Comparison of ENCODE assay signal across 8 cellular contexts in genomic region chr7:101164071-101164840, GRCh38. TPM values are rescaled to one million over a fixed set of nuclear protein-coding genes. Genes with fewer than 3 reads are reported as not detected.
DNase-seq lines count a peak whose midpoint lies in the region; ATAC-seq, FAIRE-seq and TF ChIP-seq lines count a peak whose summit lies in the region.

No MANE protein-coding gene starts in this region.

- peaks cover 0 to 20% (median 0%) of the 10 kb centered on the region in 4 donors for H3K4me1 ChIP-seq in right lobe of liver

- peak; percentile 70 for DNase-seq in COLO668 (lab: John Stamatoyannopoulos, UW; ENCODE audit: unreplicated experiment)
- DNase-seq in LHCN-M2 (ENCODE audit: low read depth): peak; percentile 74
- DNase-seq in bronchial epithelial cell (ENCODE audit: low read depth): no peak
- peak in 1 of 3 donors; percentile 46 for DNase-seq in right lobe of liver
- no peak for DNase-seq in COLO829 (ENCODE audit: low spot score)
- no peak for DNase-seq in NOMO-1 treated with dmso at 0.1 percent for 144 hours (lab: John Stamatoyannopoulos, UW; ENCODE audit: unreplicated experiment)
- no peak for DNase-seq in DMS114 treated with DMSO at 0.1 percent for 48 hours (lab: John Stamatoyannopoulos, UW; ENCODE audit: unreplicated experiment)

- TF ChIP-seq POLR2A in right lobe of liver (IDR thresholded peaks at IDR 0.05): no peak

- FAIRE-seq in bronchial epithelial cell (lab: Jason Lieb, UNC): no peak

- no peak for TF ChIP-seq CTCF in bronchial epithelial cell (IDR thresholded peaks at IDR 0.05; ENCODE audit: insufficient read depth, low read length, severe bottlenecking)
- TF ChIP-seq CTCF in right lobe of liver (IDR thresholded peaks at IDR 0.05): no peak

- H3K27me3 ChIP-seq in bronchial epithelial cell (ENCODE audit: control insufficient read depth, insufficient read depth, low read length) (peaks cover 14% of the 10 kb centered on the region), right lobe of liver (peaks cover 0 to 19% of the 10 kb centered on the region in 2 donors)

- H3K4me3 ChIP-seq in bronchial epithelial cell (ENCODE audit: low read depth, low read length) (peak overlapping the region; percentile 32), right lobe of liver (no peak overlapping the region)

- no peaks in the 10 kb centered on the region for H3K9me3 ChIP-seq in right lobe of liver

- intact Hi-C loops in right lobe of liver (cut with DNase I): loop anchor here in 1 of 2 donors (10.0 kb wide), 1 partner anchor 121 kb away; no protein-coding TSS in a partner anchor

- H3K27ac ChIP-seq in right lobe of liver: no peak overlapping the region

- ATAC-seq in right lobe of liver: peak; percentile 14 to 48 (median 26)
- ATAC-seq in GM21786 (IDR thresholded peaks at IDR 0.05; ENCODE audit: unreplicated experiment): no peak

- 4% methylated on average over 15 of the region's 75 CpGs for WGBS in right lobe of liver (ENCODE audit: insufficient coverage, low coverage, low lambda C conversion rate, missing lambda C conversion rate)

- peaks cover 8% of the 10 kb centered on the region for H3K36me3 ChIP-seq in bronchial epithelial cell (ENCODE audit: control insufficient read depth, insufficient read depth, low read length)
- no peaks in the 10 kb centered on the region for H3K36me3 ChIP-seq in right lobe of liver

RNA-seq across cellular contexts. Expression of gene VGF, which starts 1.1 kb away (rescaled TPM):
- total RNA-seq in LHCN-M2 (2014; rRNA removed) (0.45 and 0.69 TPM in 2 replicates), bronchial epithelial cell (not detected in 2 replicates), right lobe of liver (not detected)
- 0.17 TPM for polyA plus RNA-seq in LHCN-M2 (2012)

RNA-seq across cellular contexts. Expression of gene AP1S1, which starts 10.0 kb away (rescaled TPM):
- total RNA-seq in LHCN-M2 (2014; rRNA removed) (286 and 412 TPM in 2 replicates), bronchial epithelial cell (176 and 192 TPM in 2 replicates), right lobe of liver (10 to 100 TPM; 24.0 to 56.5 (median 26.4) TPM)
- 339 TPM for polyA plus RNA-seq in LHCN-M2 (2012)

RNA-seq across cellular contexts. Expression of gene NAT16, which starts 15.8 kb away (rescaled TPM):
- not detected in 2 replicates for total RNA-seq in LHCN-M2 (2014; rRNA removed)
- polyA plus RNA-seq in LHCN-M2 (2012): 0.06 TPM
- not detected in 2 replicates for total RNA-seq in bronchial epithelial cell
- not detected for total RNA-seq in right lobe of liver

RNA-seq across cellular contexts. Expression of gene MOGAT3, which starts 36.6 kb away (rescaled TPM):
- not detected in 2 replicates for total RNA-seq in LHCN-M2 (2014; rRNA removed)
- polyA plus RNA-seq in LHCN-M2 (2012): not detected
- total RNA-seq in bronchial epithelial cell: not detected in 2 replicates
- total RNA-seq in right lobe of liver: 10 to 100 TPM in 5 of 6 experiments, 1 to 10 TPM in 1; 8.4 to 28.6 (median 15.7) TPM

RNA-seq across cellular contexts. Expression of gene SERPINE1, which starts 37.4 kb away (rescaled TPM):
- total RNA-seq in LHCN-M2 (2014; rRNA removed): 1,980 and 3,258 TPM in 2 replicates
- polyA plus RNA-seq in LHCN-M2 (2012): 2,374 TPM
- total RNA-seq in bronchial epithelial cell: 20.6 and 54.2 TPM in 2 replicates
- total RNA-seq in right lobe of liver: 100 to 1,000 TPM in 3 of 6 experiments, 10 to 100 TPM in 2, 1 to 10 TPM in 1; 5.4 to 497 (median 98.6) TPM

Comparison
In these comparisons a context has a peak if more than half of its experiments do, and no peak if none do; other contexts are left out.
1. DNase-seq: peak in COLO668 (single experiment) and LHCN-M2 (single experiment); none in bronchial epithelial cell (single experiment), COLO829 (single experiment), NOMO-1 treated with dmso at 0.1 percent for 144 hours (single experiment) and DMS114 treated with DMSO at 0.1 percent for 48 hours (single experiment).